In genomic region chr12:82357340-82357739, GRCh38 we compare ENCODE assay signal across 8 cellular contexts. TPM values are rescaled to one million over a fixed set of nuclear protein-coding genes. Genes with fewer than 3 reads are reported as not detected.
DNase-seq lines count a peak whose midpoint lies in the region; TF ChIP-seq lines count a peak whose summit lies in the region.

No MANE protein-coding gene starts in this region.

- H3K27ac Mint-ChIP-seq in activated T-helper 1 cell treated with anti-CD3 and anti-CD28 coated beads, Interleukin-12 subunit alpha, Interleukin-12 subunit beta, Interleukin-2, Interleukin-4 antibody, amounts not matched to agents 30 ng/mL and 10 ng/mL and 1 ng/mL, durations not matched to agents 14 hours and 24 hours and 36 hours = peak overlapping the region; percentile 98

- CTCF ChIA-PET in HEK293 (lab: Yijun Ruan, JAX) = interaction anchor here (0.6 to 2.0 kb wide), 8 partner anchors 9 to 825 kb away, joined by 3 to 6 read pairs (median 4); no protein-coding TSS in a partner anchor

- H3K9me3 Mint-ChIP-seq in activated T-helper 1 cell treated with anti-CD3 and anti-CD28 coated beads, Interleukin-12 subunit alpha, Interleukin-12 subunit beta, Interleukin-2, Interleukin-4 antibody, amounts not matched to agents 30 ng/mL and 10 ng/mL and 1 ng/mL, durations not matched to agents 14 hours and 24 hours and 36 hours = peaks cover 3% of the 10 kb centered on the region

- WGBS in spleen, 5 donors = 48 to 56% (median 52%) methylated on average over 4 of the region's 4 CpGs

- H3K27ac ChIP-seq in HEK293 (ENCODE audit: extremely low read depth, low read depth, low read length) (no peak overlapping the region), iPS-18a (ENCODE audit: low read length) (peak overlapping the region; percentile 87), spleen (peak overlapping the region in 5 of 8 donors; percentile 94 to 98 (median 97))

- H3K4me3 Mint-ChIP-seq in activated T-helper 1 cell treated with anti-CD3 and anti-CD28 coated beads, Interleukin-12 subunit alpha, Interleukin-12 subunit beta, Interleukin-2, Interleukin-4 antibody, amounts not matched to agents 30 ng/mL and 10 ng/mL and 1 ng/mL, durations not matched to agents 14 hours and 24 hours and 36 hours = peak overlapping the region; percentile 94

- H3K9me3 ChIP-seq in HEK293 (ENCODE audit: control insufficient read depth, insufficient read depth, low read depth, low read length) = no peaks in the 10 kb centered on the region
- no peaks in the 10 kb centered on the region for H3K9me3 ChIP-seq in iPS-18a (ENCODE audit: control insufficient read depth, low read depth, low read length)
- no peaks in the 10 kb centered on the region for H3K9me3 ChIP-seq in spleen

- no peaks in the 10 kb centered on the region for H3K27me3 ChIP-seq in iPS-18a (ENCODE audit: control insufficient read depth, insufficient read depth, low read length)
- H3K27me3 ChIP-seq in spleen (replicated peaks in 1 of 7) = no peaks in the 10 kb centered on the region

- peaks cover 53% of the 10 kb centered on the region for H3K4me1 Mint-ChIP-seq in activated T-helper 1 cell treated with anti-CD3 and anti-CD28 coated beads, Interleukin-12 subunit alpha, Interleukin-12 subunit beta, Interleukin-2, Interleukin-4 antibody, amounts not matched to agents 30 ng/mL and 10 ng/mL and 1 ng/mL, durations not matched to agents 14 hours and 24 hours and 36 hours (ENCODE audit: low read depth)

- H3K4me3 ChIP-seq in HEK293 (ENCODE audit: low read depth, low read length) = peak overlapping the region; percentile 73
- H3K4me3 ChIP-seq in iPS-18a (ENCODE audit: low read length) = peak overlapping the region; percentile 98
- H3K4me3 ChIP-seq in spleen = peak overlapping the region; percentile 72 to 95 (median 86)

- peaks cover 32% of the 10 kb centered on the region for H3K36me3 Mint-ChIP-seq in activated T-helper 1 cell treated with anti-CD3 and anti-CD28 coated beads, Interleukin-12 subunit alpha, Interleukin-12 subunit beta, Interleukin-2, Interleukin-4 antibody, amounts not matched to agents 30 ng/mL and 10 ng/mL and 1 ng/mL, durations not matched to agents 14 hours and 24 hours and 36 hours (ENCODE audit: low read depth)

- H3K4me1 ChIP-seq in HEK293 (ENCODE audit: control insufficient read depth, insufficient read depth, low read length) = peaks cover 4% of the 10 kb centered on the region; the same call in 1 of the 2 replicates
- no peaks in the 10 kb centered on the region for H3K4me1 ChIP-seq in iPS-18a (ENCODE audit: control insufficient read depth, low read depth, low read length)
- peaks cover 26 to 71% (median 51%) of the 10 kb centered on the region in 6 donors for H3K4me1 ChIP-seq in spleen

- intact Hi-C loops in activated T-helper 1 cell treated with anti-CD3 and anti-CD28 coated beads, Interleukin-12 subunit alpha, Interleukin-12 subunit beta, Interleukin-2, Interleukin-4 antibody, amounts not matched to agents 30 ng/mL and 10 ng/mL and 1 ng/mL, durations not matched to agents 14 hours and 24 hours and 36 hours (cut with micrococcal nuclease) = no loop called here
- intact Hi-C loops in spleen (cut with DNase I; ENCODE audit: low total_unique reads) = loop anchor here (10.0 kb wide), 1 partner anchor 327 kb away; the partner anchor contains the start of gene TMTC2

- TF ChIP-seq POLR2A in spleen (IDR thresholded peaks at IDR 0.05) = no peak

- no peaks in the 10 kb centered on the region for H3K27me3 Mint-ChIP-seq in activated T-helper 1 cell treated with anti-CD3 and anti-CD28 coated beads, Interleukin-12 subunit alpha, Interleukin-12 subunit beta, Interleukin-2, Interleukin-4 antibody, amounts not matched to agents 30 ng/mL and 10 ng/mL and 1 ng/mL, durations not matched to agents 14 hours and 24 hours and 36 hours (ENCODE audit: insufficient read depth)

- no peak for DNase-seq in activated T-helper 1 cell treated with anti-CD3 and anti-CD28 coated beads, Interleukin-12 subunit alpha, Interleukin-12 subunit beta, Interleukin-2, Interleukin-4 antibody, amounts not matched to agents 30 ng/mL and 10 ng/mL and 1 ng/mL, durations not matched to agents 14 hours and 24 hours and 36 hours (ENCODE audit: low spot score)
- DNase-seq in spleen = no peak
- DNase-seq in iPS-NIHi11 (ENCODE audit: low spot score) = no peak
- no peak for DNase-seq in NCI-H2196 (lab: John Stamatoyannopoulos, UW; ENCODE audit: unreplicated experiment)
- no peak for DNase-seq in NCI-H2081 (lab: John Stamatoyannopoulos, UW)
- no peak for DNase-seq in NCI-H524 treated with DMSO at 0.1 percent for 48 hours (lab: John Stamatoyannopoulos, UW)

- H3K9ac ChIP-seq in iPS-18a (ENCODE audit: low read length) = peak overlapping the region; percentile 97

- POLR2A ChIA-PET in HEK293 (lab: Yijun Ruan, JAX) = interaction anchor here (1.3 kb wide), 1 partner anchor 329 kb away, joined by 4 read pairs; the partner anchor contains the start of gene TMTC2

- H3K36me3 ChIP-seq in HEK293 (ENCODE audit: control insufficient read depth in 2 of 2, insufficient read depth in 1 of 2, low read length in 2 of 2) (peaks cover 34 to 48% of the 10 kb centered on the region in 2 experiments), iPS-18a (ENCODE audit: control insufficient read depth, low read depth, low read length) (peaks cover 38% of the 10 kb centered on the region), spleen (peaks cover 3 to 61% (median 40%) of the 10 kb centered on the region in 6 donors)

- TF ChIP-seq CTCF in HEK293 (tag by site-specific recombination; IDR thresholded peaks at IDR 0.05) (no peak), spleen (IDR thresholded peaks at IDR 0.05 in 8 of 11, conservative IDR thresholded peaks at IDR 0.05 in 3 of 11) (no peak)

TF ChIP-seq in HEK293, 187 proteins besides CTCF, POLR2A, EP300 and RAD21:
- TF ChIP-seq ZNF350 (tag by site-specific recombination; IDR thresholded peaks at IDR 0.05) = no peak
TF ChIP-seq in HEK293: peak in this region for 0.

RNA-seq across cellular contexts. Expression of gene CCDC59, which starts 0.8 kb away (rescaled TPM):
- 84.7 and 101 TPM in 2 replicates for total RNA-seq in activated T-helper 1 cell treated with anti-CD3 and anti-CD28 coated beads, Interleukin-12 subunit alpha, Interleukin-12 subunit beta, Interleukin-2, Interleukin-4 antibody, amounts not matched to agents 30 ng/mL and 10 ng/mL and 1 ng/mL, durations not matched to agents 14 hours and 24 hours and 36 hours
- total RNA-seq in spleen = 10 to 100 TPM; 28.0 to 55.1 (median 35.2) TPM
- polyA plus RNA-seq in spleen = 10 to 100 TPM; 47.0 to 59.0 (median 53.4) TPM

RNA-seq across cellular contexts. Expression of gene METTL25, which starts 1.0 kb away (rescaled TPM):
- total RNA-seq in activated T-helper 1 cell treated with anti-CD3 and anti-CD28 coated beads, Interleukin-12 subunit alpha, Interleukin-12 subunit beta, Interleukin-2, Interleukin-4 antibody, amounts not matched to agents 30 ng/mL and 10 ng/mL and 1 ng/mL, durations not matched to agents 14 hours and 24 hours and 36 hours = 6.9 and 8.4 TPM in 2 replicates
- 10 to 100 TPM; 17.1 to 21.1 (median 18.2) TPM for total RNA-seq in spleen
- polyA plus RNA-seq in spleen = 1 to 10 TPM; 6.2 to 9.6 (median 9.3) TPM
